1 cellular context compared by ENCODE assay signal in genomic region chr1:50968021-50968883, GRCh38.
TF ChIP-seq lines count a peak whose summit lies in the region.

No MANE protein-coding gene starts in this region.

TF ChIP-seq in K562, 482 proteins besides CTCF, POLR2A, EP300 and RAD21 (continued from another document and continues in another):
- no peak for TF ChIP-seq ZNF232 (CRISPR knock-in tag; IDR thresholded peaks at IDR 0.05)
- no peak for TF ChIP-seq ZNF507 (tag; conservative IDR thresholded peaks at IDR 0.05)
- TF ChIP-seq, protein P1, sequence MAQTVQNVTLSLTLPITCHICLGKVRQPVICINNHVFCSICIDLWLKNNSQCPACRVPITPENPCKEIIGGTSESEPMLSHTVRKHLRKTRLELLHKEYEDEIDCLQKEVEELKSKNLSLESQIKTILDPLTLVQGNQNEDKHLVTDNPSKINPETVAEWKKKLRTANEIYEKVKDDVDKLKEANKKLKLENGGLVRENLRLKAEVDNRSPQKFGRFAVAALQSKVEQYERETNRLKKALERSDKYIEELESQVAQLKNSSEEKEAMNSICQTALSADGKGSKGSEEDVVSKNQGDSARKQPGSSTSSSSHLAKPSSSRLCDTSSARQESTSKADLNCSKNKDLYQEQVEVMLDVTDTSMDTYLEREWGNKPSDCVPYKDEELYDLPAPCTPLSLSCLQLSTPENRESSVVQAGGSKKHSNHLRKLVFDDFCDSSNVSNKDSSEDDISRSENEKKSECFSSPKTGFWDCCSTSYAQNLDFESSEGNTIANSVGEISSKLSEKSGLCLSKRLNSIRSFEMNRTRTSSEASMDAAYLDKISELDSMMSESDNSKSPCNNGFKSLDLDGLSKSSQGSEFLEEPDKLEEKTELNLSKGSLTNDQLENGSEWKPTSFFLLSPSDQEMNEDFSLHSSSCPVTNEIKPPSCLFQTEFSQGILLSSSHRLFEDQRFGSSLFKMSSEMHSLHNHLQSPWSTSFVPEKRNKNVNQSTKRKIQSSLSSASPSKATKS (CRISPR knock-in tag; IDR thresholded peaks at IDR 0.05), result no peak
- TF ChIP-seq GTF2F1 (IDR thresholded peaks at IDR 0.05; ENCODE audit: low read depth, low read length), result no peak
- TF ChIP-seq POLR2G (IDR thresholded peaks at IDR 0.05; ENCODE audit: low read depth, low read length), result peak; percentile 97
- no peak for TF ChIP-seq ZNF253 (CRISPR knock-in tag; conservative IDR thresholded peaks at IDR 0.05)
- TF ChIP-seq ZKSCAN3 (CRISPR knock-in tag; IDR thresholded peaks at IDR 0.05), result no peak
- peak; percentile 94 for TF ChIP-seq RBFOX2 (IDR thresholded peaks at IDR 0.05; ENCODE audit: low read depth, low read length)
- TF ChIP-seq GATAD2B (IDR thresholded peaks at IDR 0.05; ENCODE audit: borderline replicate concordance), result peak; percentile 77; the same call in 1 of the 2 replicates
- no peak for TF ChIP-seq SAFB (IDR thresholded peaks at IDR 0.05; ENCODE audit: borderline replicate concordance, low read depth, low read length)
- no peak for TF ChIP-seq MCM5 (IDR thresholded peaks at IDR 0.05; ENCODE audit: low read depth)
- no peak for TF ChIP-seq TAF15 (IDR thresholded peaks at IDR 0.05; ENCODE audit: low read depth, low read length)
- TF ChIP-seq TSHZ1 (CRISPR knock-in tag; IDR thresholded peaks at IDR 0.05), result no peak
- no peak for TF ChIP-seq RBM17 (IDR thresholded peaks at IDR 0.05; ENCODE audit: borderline replicate concordance, low read depth, low read length)
- no peak for TF ChIP-seq BDP1 (IDR thresholded peaks at IDR 0.05; ENCODE audit: insufficient read depth, insufficient read length)
- TF ChIP-seq SLC30A9 (CRISPR knock-in tag; IDR thresholded peaks at IDR 0.05), result no peak
- no peak for TF ChIP-seq HBP1 (CRISPR knock-in tag; IDR thresholded peaks at IDR 0.05)
- no peak for TF ChIP-seq AFF1 (IDR thresholded peaks at IDR 0.05; ENCODE audit: low read depth in 1 of 2, partially characterized antibody in 2 of 2)
- no peak for TF ChIP-seq ASH1L (IDR thresholded peaks at IDR 0.05; ENCODE audit: borderline replicate concordance, low read depth, partially characterized antibody)
- peak; percentile 90 to 91 for TF ChIP-seq MAZ (CRISPR knock-in tag; conservative IDR thresholded peaks at IDR 0.05 in 1 of 2, IDR thresholded peaks at IDR 0.05 in 1 of 2)
- TF ChIP-seq, protein P2, sequence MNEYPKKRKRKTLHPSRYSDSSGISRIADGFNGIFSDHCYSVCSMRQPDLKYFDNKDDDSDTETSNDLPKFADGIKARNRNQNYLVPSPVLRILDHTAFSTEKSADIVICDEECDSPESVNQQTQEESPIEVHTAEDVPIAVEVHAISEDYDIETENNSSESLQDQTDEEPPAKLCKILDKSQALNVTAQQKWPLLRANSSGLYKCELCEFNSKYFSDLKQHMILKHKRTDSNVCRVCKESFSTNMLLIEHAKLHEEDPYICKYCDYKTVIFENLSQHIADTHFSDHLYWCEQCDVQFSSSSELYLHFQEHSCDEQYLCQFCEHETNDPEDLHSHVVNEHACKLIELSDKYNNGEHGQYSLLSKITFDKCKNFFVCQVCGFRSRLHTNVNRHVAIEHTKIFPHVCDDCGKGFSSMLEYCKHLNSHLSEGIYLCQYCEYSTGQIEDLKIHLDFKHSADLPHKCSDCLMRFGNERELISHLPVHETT (CRISPR knock-in tag; conservative IDR thresholded peaks at IDR 0.05 in 1 of 2, IDR thresholded peaks at IDR 0.05 in 1 of 2), result peak in 1 of 2 experiments; percentile 77; a peak in 2 of 4 replicates
- peak; percentile 77; the same call in 1 of the 2 replicates for TF ChIP-seq BRD4 (IDR thresholded peaks at IDR 0.05)
- 0 out of 2 replicates have a peak, but pooled peaks have one; percentile 13 for TF ChIP-seq ARID2 (IDR thresholded peaks at IDR 0.05)
- TF ChIP-seq DPF2 (IDR thresholded peaks at IDR 0.05), result peak; percentile 65
- TF ChIP-seq SRSF1 (IDR thresholded peaks at IDR 0.05; ENCODE audit: low read depth, low read length), result no peak; the same call in 1 of the 2 replicates
- TF ChIP-seq CLOCK (CRISPR knock-in tag; IDR thresholded peaks at IDR 0.05; ENCODE audit: borderline replicate concordance), result no peak
- no peak for TF ChIP-seq JUN (IDR thresholded peaks at IDR 0.05; ENCODE audit: borderline replicate concordance, low read depth, low read length)
- peak; percentile 39; the same call in 1 of the 2 replicates for TF ChIP-seq JUN (CRISPR knock-in tag; IDR thresholded peaks at IDR 0.05; ENCODE audit: borderline replicate concordance)
- TF ChIP-seq OTX1 (CRISPR knock-in tag; IDR thresholded peaks at IDR 0.05), result peak; percentile 6; the same call in 1 of the 2 replicates
- TF ChIP-seq CCAR2 (IDR thresholded peaks at IDR 0.05; ENCODE audit: low read depth, low read length), result no peak
- no peak for TF ChIP-seq ZFP30 (CRISPR knock-in tag; IDR thresholded peaks at IDR 0.05; ENCODE audit: borderline replicate concordance)
- peak; percentile 89 for TF ChIP-seq TBP (optimal IDR thresholded peaks at IDR 0.05; ENCODE audit: low read depth, low read length)
- TF ChIP-seq, protein P3, sequence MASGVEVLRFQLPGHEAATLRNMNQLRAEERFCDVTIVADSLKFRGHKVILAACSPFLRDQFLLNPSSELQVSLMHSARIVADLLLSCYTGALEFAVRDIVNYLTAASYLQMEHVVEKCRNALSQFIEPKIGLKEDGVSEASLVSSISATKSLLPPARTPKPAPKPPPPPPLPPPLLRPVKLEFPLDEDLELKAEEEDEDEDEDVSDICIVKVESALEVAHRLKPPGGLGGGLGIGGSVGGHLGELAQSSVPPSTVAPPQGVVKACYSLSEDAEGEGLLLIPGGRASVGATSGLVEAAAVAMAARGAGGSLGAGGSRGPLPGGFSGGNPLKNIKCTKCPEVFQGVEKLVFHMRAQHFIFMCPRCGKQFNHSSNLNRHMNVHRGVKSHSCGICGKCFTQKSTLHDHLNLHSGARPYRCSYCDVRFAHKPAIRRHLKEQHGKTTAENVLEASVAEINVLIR (CRISPR knock-in tag; IDR thresholded peaks at IDR 0.05), result no peak
- TF ChIP-seq PTTG1 (tag; IDR thresholded peaks at IDR 0.05; ENCODE audit: low read depth), result no peak
- no peak for TF ChIP-seq ZNF449 (CRISPR knock-in tag; IDR thresholded peaks at IDR 0.05)
- TF ChIP-seq, protein P4, sequence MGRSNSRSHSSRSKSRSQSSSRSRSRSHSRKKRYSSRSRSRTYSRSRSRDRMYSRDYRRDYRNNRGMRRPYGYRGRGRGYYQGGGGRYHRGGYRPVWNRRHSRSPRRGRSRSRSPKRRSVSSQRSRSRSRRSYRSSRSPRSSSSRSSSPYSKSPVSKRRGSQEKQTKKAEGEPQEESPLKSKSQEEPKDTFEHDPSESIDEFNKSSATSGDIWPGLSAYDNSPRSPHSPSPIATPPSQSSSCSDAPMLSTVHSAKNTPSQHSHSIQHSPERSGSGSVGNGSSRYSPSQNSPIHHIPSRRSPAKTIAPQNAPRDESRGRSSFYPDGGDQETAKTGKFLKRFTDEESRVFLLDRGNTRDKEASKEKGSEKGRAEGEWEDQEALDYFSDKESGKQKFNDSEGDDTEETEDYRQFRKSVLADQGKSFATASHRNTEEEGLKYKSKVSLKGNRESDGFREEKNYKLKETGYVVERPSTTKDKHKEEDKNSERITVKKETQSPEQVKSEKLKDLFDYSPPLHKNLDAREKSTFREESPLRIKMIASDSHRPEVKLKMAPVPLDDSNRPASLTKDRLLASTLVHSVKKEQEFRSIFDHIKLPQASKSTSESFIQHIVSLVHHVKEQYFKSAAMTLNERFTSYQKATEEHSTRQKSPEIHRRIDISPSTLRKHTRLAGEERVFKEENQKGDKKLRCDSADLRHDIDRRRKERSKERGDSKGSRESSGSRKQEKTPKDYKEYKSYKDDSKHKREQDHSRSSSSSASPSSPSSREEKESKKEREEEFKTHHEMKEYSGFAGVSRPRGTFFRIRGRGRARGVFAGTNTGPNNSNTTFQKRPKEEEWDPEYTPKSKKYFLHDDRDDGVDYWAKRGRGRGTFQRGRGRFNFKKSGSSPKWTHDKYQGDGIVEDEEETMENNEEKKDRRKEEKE (IDR thresholded peaks at IDR 0.05; ENCODE audit: borderline replicate concordance in 1 of 2, control insufficient read depth in 1 of 2, low read depth in 2 of 2, low read length in 1 of 2), result no peak
- peak; percentile 9 for TF ChIP-seq PML (IDR thresholded peaks at IDR 0.05; ENCODE audit: low read length)
- TF ChIP-seq WHSC1 (IDR thresholded peaks at IDR 0.05; ENCODE audit: low read length), result no peak
- TF ChIP-seq XRCC5 (IDR thresholded peaks at IDR 0.05; ENCODE audit: low read depth, low read length), result peak; percentile 45
- TF ChIP-seq CREM (IDR thresholded peaks at IDR 0.05; ENCODE audit: low read depth), result peak; percentile 72
